Comparison of ENCODE assay signal across 23 cellular contexts in genomic region chr3:194446754-194447153, GRCh38. TPM values are rescaled to one million over a fixed set of nuclear protein-coding genes. Genes with fewer than 3 reads are reported as not detected.
"Had no signal": no experiment of that assay in that cellular context is flagged by ENCODE, and none has a peak within 500 bp of the region (broad histone marks: within the 10 kb centered on the region; RNA-seq: fewer than 3 reads in every experiment).

No MANE protein-coding gene starts in this region.

- H3K27me3 Mint-ChIP-seq: activated T-cell treated with anti-CD3 and anti-CD28 coated beads, Interleukin-2, amount 50 U/mL, for 24 hours; activated T-helper 17 cell treated with anti-CD3 and anti-CD28 coated beads, Interleukin-2, amount 50 U/mL, for 72 hours; brain; dendritic cell treated with granulocyte-macrophage colony-stimulating factor and Interleukin-4, amounts not matched to agents 40 ng/mL and 50 ng/mL, for 4 days; naive thymus-derived CD8-positive, alpha-beta T cell; stimulated activated naive CD8-positive, alpha-beta T cell treated with anti-CD3 and anti-CD28 coated beads, Interleukin-15, Interleukin-2, amounts not matched to agents 100 ng/mL and 50 ng/mL, for 24 hours had no signal

- H3K27ac Mint-ChIP-seq: activated naive CD4-positive, alpha-beta T cell treated with anti-CD3 and anti-CD28 coated beads, Interleukin-2, amount 50 U/mL, for 72 hours; activated T-helper 17 cell treated with anti-CD3 and anti-CD28 coated beads, Interleukin-2, amount 50 U/mL, for 72 hours; dendritic cell treated with granulocyte-macrophage colony-stimulating factor and Interleukin-4, amounts not matched to agents 40 ng/mL and 50 ng/mL, for 4 days; mesothelial cell of epicardium; stimulated activated naive CD8-positive, alpha-beta T cell treated with anti-CD3 and anti-CD28 coated beads, Interleukin-15, Interleukin-2, amounts not matched to agents 100 ng/mL and 50 ng/mL, for 24 hours; WTC11 had no signal

- H3K4me3 ChIP-seq: left lung, psoas muscle, right atrium auricular region, tibial artery had no signal

- DNase-seq: activated CD4-positive, alpha-beta T cell treated with anti-CD3 and anti-CD28 coated beads, Interleukin-2, amount 50 U/mL, for 4 hours; activated CD8-positive, alpha-beta memory T cell treated with anti-CD3 and anti-CD28 coated beads for 24 hours; activated CD8-positive, alpha-beta memory T cell treated with anti-CD3 and anti-CD28 coated beads, Interleukin-2, amount 50 U/mL, for 4 hours; activated T-cell treated with anti-CD3 and anti-CD28 coated beads, Interleukin-2, amount 50 U/mL, for 24 hours; aorta; caudate nucleus; effector CD4-positive, alpha-beta T cell; foreskin keratinocyte; left lung; naive thymus-derived CD8-positive, alpha-beta T cell; psoas muscle; stimulated activated CD4-positive, alpha-beta T cell treated with anti-CD3 and anti-CD28 coated beads, Interleukin-1b, Interleukin-23, amount 100 ng/mL, for 48 hours; T-helper 9 cell; tibial artery had no signal

- H3K4me1 Mint-ChIP-seq: activated T-helper 17 cell treated with anti-CD3 and anti-CD28 coated beads, Interleukin-2, amount 50 U/mL, for 72 hours; brain; mesothelial cell of epicardium; WTC11 had no signal

- H3K9me3 ChIP-seq: left lung, psoas muscle, right atrium auricular region, tibial artery had no signal

- H3K9me3 Mint-ChIP-seq: activated naive CD4-positive, alpha-beta T cell treated with anti-CD3 and anti-CD28 coated beads, Interleukin-2, amount 50 U/mL, for 72 hours; activated T-cell treated with anti-CD3 and anti-CD28 coated beads, Interleukin-2, amount 50 U/mL, for 24 hours; activated T-helper 17 cell treated with anti-CD3 and anti-CD28 coated beads, Interleukin-2, amount 50 U/mL, for 72 hours; brain; dendritic cell treated with granulocyte-macrophage colony-stimulating factor and Interleukin-4, amounts not matched to agents 40 ng/mL and 50 ng/mL, for 4 days; mesothelial cell of epicardium; naive thymus-derived CD8-positive, alpha-beta T cell; stimulated activated naive CD8-positive, alpha-beta T cell treated with anti-CD3 and anti-CD28 coated beads, Interleukin-15, Interleukin-2, amounts not matched to agents 100 ng/mL and 50 ng/mL, for 24 hours; WTC11 had no signal

- ATAC-seq: foreskin keratinocyte; naive thymus-derived CD8-positive, alpha-beta T cell; psoas muscle; WTC11 had no signal

- H3K27me3 ChIP-seq: foreskin keratinocyte, left lung, right atrium auricular region, tibial artery had no signal

- H3K27ac ChIP-seq: foreskin keratinocyte, left lung, psoas muscle, right atrium auricular region, tibial artery had no signal

- H3K4me3 Mint-ChIP-seq: activated T-cell treated with anti-CD3 and anti-CD28 coated beads, Interleukin-2, amount 50 U/mL, for 24 hours; activated T-helper 17 cell treated with anti-CD3 and anti-CD28 coated beads, Interleukin-2, amount 50 U/mL, for 72 hours; brain; dendritic cell treated with granulocyte-macrophage colony-stimulating factor and Interleukin-4, amounts not matched to agents 40 ng/mL and 50 ng/mL, for 4 days; mesothelial cell of epicardium; naive thymus-derived CD8-positive, alpha-beta T cell; stimulated activated naive CD8-positive, alpha-beta T cell treated with anti-CD3 and anti-CD28 coated beads, Interleukin-15, Interleukin-2, amounts not matched to agents 100 ng/mL and 50 ng/mL, for 24 hours; WTC11 had no signal

- H3K4me1 ChIP-seq: left lung, psoas muscle, right atrium auricular region, tibial artery had no signal

RNA-seq across cellular contexts. Expression of gene GP5, which starts 47.7 kb away (rescaled TPM):
- total RNA-seq: foreskin keratinocyte, glomerular endothelial cell, psoas muscle had no signal
